19 cellular contexts compared by ENCODE assay signal in genomic region chr7:157494506-157495176, GRCh38.
DNase-seq lines count a peak whose midpoint lies in the region; ATAC-seq lines count a peak whose summit lies in the region.
"Had no signal": no experiment of that assay in that cellular context is flagged by ENCODE, and none has a peak within 500 bp of the region (broad histone marks: within the 10 kb centered on the region; RNA-seq: fewer than 3 reads in every experiment).

No MANE protein-coding gene starts in this region.

- H3K9me3 Mint-ChIP-seq in activated T-cell treated with anti-CD3 and anti-CD28 coated beads, Interleukin-2, amount 50 U/mL, for 72 hours: peaks cover 0 to 7% of the 10 kb centered on the region in 2 donors

- H3K27me3 Mint-ChIP-seq in activated T-cell treated with anti-CD3 and anti-CD28 coated beads, Interleukin-2, amount 50 U/mL, for 72 hours (ENCODE audit: low read depth): peaks cover 22% of the 10 kb centered on the region

- H3K4me3 Mint-ChIP-seq in activated T-cell treated with anti-CD3 and anti-CD28 coated beads, Interleukin-2, amount 50 U/mL, for 72 hours: peak overlapping the region; percentile 69 to 70
- H3K4me3 Mint-ChIP-seq: activated naive CD4-positive, alpha-beta T cell treated with anti-CD3 and anti-CD28 coated beads for 36 hours; dendritic cell treated with granulocyte-macrophage colony-stimulating factor and Interleukin-4, amounts not matched to agents 40 ng/mL and 50 ng/mL, for 4 days; neural crest cell; WTC11 had no signal

- H3K27ac Mint-ChIP-seq in activated T-cell treated with anti-CD3 and anti-CD28 coated beads, Interleukin-2, amount 50 U/mL, for 72 hours: no peak overlapping the region
- H3K27ac Mint-ChIP-seq: activated naive CD4-positive, alpha-beta T cell treated with anti-CD3 and anti-CD28 coated beads for 36 hours; dendritic cell treated with granulocyte-macrophage colony-stimulating factor and Interleukin-4, amounts not matched to agents 40 ng/mL and 50 ng/mL, for 4 days; WTC11 had no signal

- DNase-seq in activated T-cell treated with anti-CD3 and anti-CD28 coated beads, Interleukin-2, amount 50 U/mL, for 1 hour: peak; percentile 15
- no peak for DNase-seq in activated T-cell treated with anti-CD3 and anti-CD28 coated beads for 4 hours
- DNase-seq in activated T-cell treated with anti-CD3 and anti-CD28 coated beads, Interleukin-2, amount 50 U/mL, for 72 hours: no peak
- peak; percentile 36 for DNase-seq in left lobe of liver (ENCODE audit: low spot score)
- DNase-seq in mucosa of gallbladder (ENCODE audit: low spot score): no peak
- DNase-seq: ACHN; activated naive CD4-positive, alpha-beta T cell treated with anti-CD3 and anti-CD28 coated beads for 36 hours; DND-41; GOT3; NCI-H2081; NCI-H226; NCI-H774; stimulated activated naive CD4-positive, alpha-beta T cell had no signal

- ATAC-seq in HG02884 (IDR thresholded peaks at IDR 0.05; ENCODE audit: unreplicated experiment) (peak; percentile 6), left lobe of liver (no peak), HG02571 (IDR thresholded peaks at IDR 0.05; ENCODE audit: unreplicated experiment) (no peak), GM19035 (IDR thresholded peaks at IDR 0.05; ENCODE audit: unreplicated experiment) (no peak)
- ATAC-seq in activated T-cell treated with anti-CD3 and anti-CD28 coated beads, Interleukin-2, amount 50 U/mL, for 72 hours (replicated peaks in 1 of 2): peak in 1 of 2 donors; percentile 8
- ATAC-seq: WTC11 had no signal

- peaks cover 48% of the 10 kb centered on the region for H3K4me1 Mint-ChIP-seq in activated T-cell treated with anti-CD3 and anti-CD28 coated beads, Interleukin-2, amount 50 U/mL, for 72 hours (ENCODE audit: low read depth)
- H3K4me1 Mint-ChIP-seq: WTC11 had no signal

- H3K36me3 Mint-ChIP-seq in activated T-cell treated with anti-CD3 and anti-CD28 coated beads, Interleukin-2, amount 50 U/mL, for 72 hours (ENCODE audit: insufficient read depth in 2 of 2): peaks cover 2 to 14% of the 10 kb centered on the region in 2 donors

Comparison
In these comparisons a context has a peak if more than half of its experiments do, and no peak if none do; other contexts are left out.
1. DNase-seq: peak in activated T-cell treated with anti-CD3 and anti-CD28 coated beads, Interleukin-2, amount 50 U/mL, for 1 hour (single experiment) and left lobe of liver (single experiment); none in activated T-cell treated with anti-CD3 and anti-CD28 coated beads for 4 hours (single experiment), activated T-cell treated with anti-CD3 and anti-CD28 coated beads, Interleukin-2, amount 50 U/mL, for 72 hours (0 of 2) and mucosa of gallbladder (single experiment).